Comparison of ENCODE assay signal across 1 cellular context in the genomic region with DNA sequence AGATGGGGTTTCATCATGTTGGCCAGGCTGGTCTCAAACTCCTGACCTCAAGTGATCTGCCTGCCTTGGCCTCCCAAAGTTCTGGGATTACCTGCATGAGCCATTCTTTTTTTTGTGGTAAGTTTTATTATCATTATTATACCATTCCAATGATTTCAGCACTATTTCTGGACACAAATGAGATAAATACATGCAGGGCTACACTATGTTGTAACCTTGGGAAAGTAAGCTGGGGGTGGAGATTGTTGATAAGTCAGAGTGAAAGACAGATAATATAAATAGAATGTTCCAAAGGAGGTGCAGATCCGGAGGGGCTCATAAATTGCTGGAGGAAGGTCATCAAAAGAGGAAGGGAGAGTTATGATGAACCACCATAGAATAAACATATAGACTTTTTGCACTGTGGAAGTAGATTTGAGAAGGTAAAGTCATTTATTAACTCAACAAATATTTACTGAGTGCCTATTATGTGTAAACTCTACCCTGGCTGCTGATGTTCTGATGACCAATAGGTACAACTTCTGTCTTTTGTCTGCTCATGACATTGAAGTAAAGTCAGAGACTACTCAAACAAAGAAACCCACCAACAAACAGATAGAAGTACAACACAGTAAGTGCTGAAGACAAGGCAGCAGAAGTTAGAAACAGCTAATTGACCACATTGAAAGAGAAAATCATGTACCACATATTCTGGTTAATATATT.
TF ChIP-seq lines count a peak whose summit lies in the region.

No MANE protein-coding gene starts in this region.

TF ChIP-seq in HepG2, 621 proteins besides CTCF, POLR2A, EP300 and RAD21 (continued from another document and continues in another):
- TF ChIP-seq, protein P1, sequence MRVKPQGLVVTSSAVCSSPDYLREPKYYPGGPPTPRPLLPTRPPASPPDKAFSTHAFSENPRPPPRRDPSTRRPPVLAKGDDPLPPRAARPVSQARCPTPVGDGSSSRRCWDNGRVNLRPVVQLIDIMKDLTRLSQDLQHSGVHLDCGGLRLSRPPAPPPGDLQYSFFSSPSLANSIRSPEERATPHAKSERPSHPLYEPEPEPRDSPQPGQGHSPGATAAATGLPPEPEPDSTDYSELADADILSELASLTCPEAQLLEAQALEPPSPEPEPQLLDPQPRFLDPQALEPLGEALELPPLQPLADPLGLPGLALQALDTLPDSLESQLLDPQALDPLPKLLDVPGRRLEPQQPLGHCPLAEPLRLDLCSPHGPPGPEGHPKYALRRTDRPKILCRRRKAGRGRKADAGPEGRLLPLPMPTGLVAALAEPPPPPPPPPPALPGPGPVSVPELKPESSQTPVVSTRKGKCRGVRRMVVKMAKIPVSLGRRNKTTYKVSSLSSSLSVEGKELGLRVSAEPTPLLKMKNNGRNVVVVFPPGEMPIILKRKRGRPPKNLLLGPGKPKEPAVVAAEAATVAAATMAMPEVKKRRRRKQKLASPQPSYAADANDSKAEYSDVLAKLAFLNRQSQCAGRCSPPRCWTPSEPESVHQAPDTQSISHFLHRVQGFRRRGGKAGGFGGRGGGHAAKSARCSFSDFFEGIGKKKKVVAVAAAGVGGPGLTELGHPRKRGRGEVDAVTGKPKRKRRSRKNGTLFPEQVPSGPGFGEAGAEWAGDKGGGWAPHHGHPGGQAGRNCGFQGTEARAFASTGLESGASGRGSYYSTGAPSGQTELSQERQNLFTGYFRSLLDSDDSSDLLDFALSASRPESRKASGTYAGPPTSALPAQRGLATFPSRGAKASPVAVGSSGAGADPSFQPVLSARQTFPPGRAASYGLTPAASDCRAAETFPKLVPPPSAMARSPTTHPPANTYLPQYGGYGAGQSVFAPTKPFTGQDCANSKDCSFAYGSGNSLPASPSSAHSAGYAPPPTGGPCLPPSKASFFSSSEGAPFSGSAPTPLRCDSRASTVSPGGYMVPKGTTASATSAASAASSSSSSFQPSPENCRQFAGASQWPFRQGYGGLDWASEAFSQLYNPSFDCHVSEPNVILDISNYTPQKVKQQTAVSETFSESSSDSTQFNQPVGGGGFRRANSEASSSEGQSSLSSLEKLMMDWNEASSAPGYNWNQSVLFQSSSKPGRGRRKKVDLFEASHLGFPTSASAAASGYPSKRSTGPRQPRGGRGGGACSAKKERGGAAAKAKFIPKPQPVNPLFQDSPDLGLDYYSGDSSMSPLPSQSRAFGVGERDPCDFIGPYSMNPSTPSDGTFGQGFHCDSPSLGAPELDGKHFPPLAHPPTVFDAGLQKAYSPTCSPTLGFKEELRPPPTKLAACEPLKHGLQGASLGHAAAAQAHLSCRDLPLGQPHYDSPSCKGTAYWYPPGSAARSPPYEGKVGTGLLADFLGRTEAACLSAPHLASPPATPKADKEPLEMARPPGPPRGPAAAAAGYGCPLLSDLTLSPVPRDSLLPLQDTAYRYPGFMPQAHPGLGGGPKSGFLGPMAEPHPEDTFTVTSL (CRISPR knock-in tag; IDR thresholded peaks at IDR 0.05; ENCODE audit: borderline replicate concordance), result peak; percentile 15; the same call in 1 of the 2 replicates
- TF ChIP-seq SOX13 (IDR thresholded peaks at IDR 0.05), result no peak
- peak in 1 of 2 experiments; percentile 77; a peak in 2 of 4 replicates for TF ChIP-seq SOX13 (CRISPR knock-in tag; conservative IDR thresholded peaks at IDR 0.05 in 1 of 2, IDR thresholded peaks at IDR 0.05 in 1 of 2)
- TF ChIP-seq BHLHE40 (IDR thresholded peaks at IDR 0.05; ENCODE audit: low read length), result no peak
- TF ChIP-seq, protein P2, sequence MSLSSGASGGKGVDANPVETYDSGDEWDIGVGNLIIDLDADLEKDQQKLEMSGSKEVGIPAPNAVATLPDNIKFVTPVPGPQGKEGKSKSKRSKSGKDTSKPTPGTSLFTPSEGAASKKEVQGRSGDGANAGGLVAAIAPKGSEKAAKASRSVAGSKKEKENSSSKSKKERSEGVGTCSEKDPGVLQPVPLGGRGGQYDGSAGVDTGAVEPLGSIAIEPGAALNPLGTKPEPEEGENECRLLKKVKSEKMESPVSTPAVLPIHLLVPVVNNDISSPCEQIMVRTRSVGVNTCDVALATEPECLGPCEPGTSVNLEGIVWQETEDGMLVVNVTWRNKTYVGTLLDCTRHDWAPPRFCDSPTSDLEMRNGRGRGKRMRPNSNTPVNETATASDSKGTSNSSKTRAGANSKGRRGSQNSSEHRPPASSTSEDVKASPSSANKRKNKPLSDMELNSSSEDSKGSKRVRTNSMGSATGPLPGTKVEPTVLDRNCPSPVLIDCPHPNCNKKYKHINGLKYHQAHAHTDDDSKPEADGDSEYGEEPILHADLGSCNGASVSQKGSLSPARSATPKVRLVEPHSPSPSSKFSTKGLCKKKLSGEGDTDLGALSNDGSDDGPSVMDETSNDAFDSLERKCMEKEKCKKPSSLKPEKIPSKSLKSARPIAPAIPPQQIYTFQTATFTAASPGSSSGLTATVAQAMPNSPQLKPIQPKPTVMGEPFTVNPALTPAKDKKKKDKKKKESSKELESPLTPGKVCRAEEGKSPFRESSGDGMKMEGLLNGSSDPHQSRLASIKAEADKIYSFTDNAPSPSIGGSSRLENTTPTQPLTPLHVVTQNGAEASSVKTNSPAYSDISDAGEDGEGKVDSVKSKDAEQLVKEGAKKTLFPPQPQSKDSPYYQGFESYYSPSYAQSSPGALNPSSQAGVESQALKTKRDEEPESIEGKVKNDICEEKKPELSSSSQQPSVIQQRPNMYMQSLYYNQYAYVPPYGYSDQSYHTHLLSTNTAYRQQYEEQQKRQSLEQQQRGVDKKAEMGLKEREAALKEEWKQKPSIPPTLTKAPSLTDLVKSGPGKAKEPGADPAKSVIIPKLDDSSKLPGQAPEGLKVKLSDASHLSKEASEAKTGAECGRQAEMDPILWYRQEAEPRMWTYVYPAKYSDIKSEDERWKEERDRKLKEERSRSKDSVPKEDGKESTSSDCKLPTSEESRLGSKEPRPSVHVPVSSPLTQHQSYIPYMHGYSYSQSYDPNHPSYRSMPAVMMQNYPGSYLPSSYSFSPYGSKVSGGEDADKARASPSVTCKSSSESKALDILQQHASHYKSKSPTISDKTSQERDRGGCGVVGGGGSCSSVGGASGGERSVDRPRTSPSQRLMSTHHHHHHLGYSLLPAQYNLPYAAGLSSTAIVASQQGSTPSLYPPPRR (CRISPR knock-in tag; IDR thresholded peaks at IDR 0.05; ENCODE audit: borderline replicate concordance), result peak; percentile 55; the same call in 1 of the 2 replicates
- TF ChIP-seq, protein P3, sequence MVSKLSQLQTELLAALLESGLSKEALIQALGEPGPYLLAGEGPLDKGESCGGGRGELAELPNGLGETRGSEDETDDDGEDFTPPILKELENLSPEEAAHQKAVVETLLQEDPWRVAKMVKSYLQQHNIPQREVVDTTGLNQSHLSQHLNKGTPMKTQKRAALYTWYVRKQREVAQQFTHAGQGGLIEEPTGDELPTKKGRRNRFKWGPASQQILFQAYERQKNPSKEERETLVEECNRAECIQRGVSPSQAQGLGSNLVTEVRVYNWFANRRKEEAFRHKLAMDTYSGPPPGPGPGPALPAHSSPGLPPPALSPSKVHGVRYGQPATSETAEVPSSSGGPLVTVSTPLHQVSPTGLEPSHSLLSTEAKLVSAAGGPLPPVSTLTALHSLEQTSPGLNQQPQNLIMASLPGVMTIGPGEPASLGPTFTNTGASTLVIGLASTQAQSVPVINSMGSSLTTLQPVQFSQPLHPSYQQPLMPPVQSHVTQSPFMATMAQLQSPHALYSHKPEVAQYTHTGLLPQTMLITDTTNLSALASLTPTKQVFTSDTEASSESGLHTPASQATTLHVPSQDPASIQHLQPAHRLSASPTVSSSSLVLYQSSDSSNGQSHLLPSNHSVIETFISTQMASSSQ (IDR thresholded peaks at IDR 0.05; ENCODE audit: low read depth), result peak; percentile 54; the same call in 1 of the 2 replicates
- TF ChIP-seq, protein P3 (CRISPR knock-in tag; IDR thresholded peaks at IDR 0.05; ENCODE audit: borderline replicate concordance), result no peak
- TF ChIP-seq, protein P4, sequence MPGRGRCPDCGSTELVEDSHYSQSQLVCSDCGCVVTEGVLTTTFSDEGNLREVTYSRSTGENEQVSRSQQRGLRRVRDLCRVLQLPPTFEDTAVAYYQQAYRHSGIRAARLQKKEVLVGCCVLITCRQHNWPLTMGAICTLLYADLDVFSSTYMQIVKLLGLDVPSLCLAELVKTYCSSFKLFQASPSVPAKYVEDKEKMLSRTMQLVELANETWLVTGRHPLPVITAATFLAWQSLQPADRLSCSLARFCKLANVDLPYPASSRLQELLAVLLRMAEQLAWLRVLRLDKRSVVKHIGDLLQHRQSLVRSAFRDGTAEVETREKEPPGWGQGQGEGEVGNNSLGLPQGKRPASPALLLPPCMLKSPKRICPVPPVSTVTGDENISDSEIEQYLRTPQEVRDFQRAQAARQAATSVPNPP (CRISPR knock-in tag; IDR thresholded peaks at IDR 0.05), result no peak
- TF ChIP-seq, protein P5, sequence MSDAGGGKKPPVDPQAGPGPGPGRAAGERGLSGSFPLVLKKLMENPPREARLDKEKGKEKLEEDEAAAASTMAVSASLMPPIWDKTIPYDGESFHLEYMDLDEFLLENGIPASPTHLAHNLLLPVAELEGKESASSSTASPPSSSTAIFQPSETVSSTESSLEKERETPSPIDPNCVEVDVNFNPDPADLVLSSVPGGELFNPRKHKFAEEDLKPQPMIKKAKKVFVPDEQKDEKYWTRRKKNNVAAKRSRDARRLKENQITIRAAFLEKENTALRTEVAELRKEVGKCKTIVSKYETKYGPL (CRISPR knock-in tag; IDR thresholded peaks at IDR 0.05), result no peak
- TF ChIP-seq ZNF772 (CRISPR knock-in tag; IDR thresholded peaks at IDR 0.05), result no peak
- 0 out of 2 replicates have a peak, but pooled peaks have one; percentile 55 for TF ChIP-seq MIXL1 (CRISPR knock-in tag; IDR thresholded peaks at IDR 0.05)
- no peak for TF ChIP-seq XBP1 (CRISPR knock-in tag; IDR thresholded peaks at IDR 0.05)
- no peak for TF ChIP-seq EED (CRISPR knock-in tag; IDR thresholded peaks at IDR 0.05)
- TF ChIP-seq FOXA3 (CRISPR knock-in tag; IDR thresholded peaks at IDR 0.05), result peak; percentile 83
- TF ChIP-seq FOXP1 (IDR thresholded peaks at IDR 0.05), result no peak
- TF ChIP-seq FOXP1 (CRISPR knock-in tag; IDR thresholded peaks at IDR 0.05), result peak; percentile 77
- TF ChIP-seq SALL2 (CRISPR knock-in tag; IDR thresholded peaks at IDR 0.05), result no peak
- TF ChIP-seq SMAD9 (CRISPR knock-in tag; IDR thresholded peaks at IDR 0.05), result no peak
- TF ChIP-seq, protein P6, sequence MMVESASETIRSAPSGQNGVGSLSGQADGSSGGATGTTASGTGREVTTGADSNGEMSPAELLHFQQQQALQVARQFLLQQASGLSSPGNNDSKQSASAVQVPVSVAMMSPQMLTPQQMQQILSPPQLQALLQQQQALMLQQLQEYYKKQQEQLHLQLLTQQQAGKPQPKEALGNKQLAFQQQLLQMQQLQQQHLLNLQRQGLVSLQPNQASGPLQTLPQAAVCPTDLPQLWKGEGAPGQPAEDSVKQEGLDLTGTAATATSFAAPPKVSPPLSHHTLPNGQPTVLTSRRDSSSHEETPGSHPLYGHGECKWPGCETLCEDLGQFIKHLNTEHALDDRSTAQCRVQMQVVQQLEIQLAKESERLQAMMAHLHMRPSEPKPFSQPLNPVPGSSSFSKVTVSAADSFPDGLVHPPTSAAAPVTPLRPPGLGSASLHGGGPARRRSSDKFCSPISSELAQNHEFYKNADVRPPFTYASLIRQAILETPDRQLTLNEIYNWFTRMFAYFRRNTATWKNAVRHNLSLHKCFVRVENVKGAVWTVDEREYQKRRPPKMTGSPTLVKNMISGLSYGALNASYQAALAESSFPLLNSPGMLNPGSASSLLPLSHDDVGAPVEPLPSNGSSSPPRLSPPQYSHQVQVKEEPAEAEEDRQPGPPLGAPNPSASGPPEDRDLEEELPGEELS (CRISPR knock-in tag; IDR thresholded peaks at IDR 0.05), result 0 out of 2 replicates have a peak, but pooled peaks have one; percentile 52
- 0 out of 2 replicates have a peak, but pooled peaks have one; percentile 4 for TF ChIP-seq TCF7 (IDR thresholded peaks at IDR 0.05; ENCODE audit: low read depth)
- TF ChIP-seq TEAD2 (CRISPR knock-in tag; IDR thresholded peaks at IDR 0.05), result no peak
- no peak for TF ChIP-seq ONECUT2 (CRISPR knock-in tag; IDR thresholded peaks at IDR 0.05)
- TF ChIP-seq HMG20A (CRISPR knock-in tag; IDR thresholded peaks at IDR 0.05; ENCODE audit: borderline replicate concordance), result peak; percentile 38; the same call in 1 of the 2 replicates
- TF ChIP-seq SOX5 (CRISPR knock-in tag; IDR thresholded peaks at IDR 0.05; ENCODE audit: borderline replicate concordance), result peak; percentile 68; the same call in 1 of the 2 replicates
- TF ChIP-seq, protein P7, sequence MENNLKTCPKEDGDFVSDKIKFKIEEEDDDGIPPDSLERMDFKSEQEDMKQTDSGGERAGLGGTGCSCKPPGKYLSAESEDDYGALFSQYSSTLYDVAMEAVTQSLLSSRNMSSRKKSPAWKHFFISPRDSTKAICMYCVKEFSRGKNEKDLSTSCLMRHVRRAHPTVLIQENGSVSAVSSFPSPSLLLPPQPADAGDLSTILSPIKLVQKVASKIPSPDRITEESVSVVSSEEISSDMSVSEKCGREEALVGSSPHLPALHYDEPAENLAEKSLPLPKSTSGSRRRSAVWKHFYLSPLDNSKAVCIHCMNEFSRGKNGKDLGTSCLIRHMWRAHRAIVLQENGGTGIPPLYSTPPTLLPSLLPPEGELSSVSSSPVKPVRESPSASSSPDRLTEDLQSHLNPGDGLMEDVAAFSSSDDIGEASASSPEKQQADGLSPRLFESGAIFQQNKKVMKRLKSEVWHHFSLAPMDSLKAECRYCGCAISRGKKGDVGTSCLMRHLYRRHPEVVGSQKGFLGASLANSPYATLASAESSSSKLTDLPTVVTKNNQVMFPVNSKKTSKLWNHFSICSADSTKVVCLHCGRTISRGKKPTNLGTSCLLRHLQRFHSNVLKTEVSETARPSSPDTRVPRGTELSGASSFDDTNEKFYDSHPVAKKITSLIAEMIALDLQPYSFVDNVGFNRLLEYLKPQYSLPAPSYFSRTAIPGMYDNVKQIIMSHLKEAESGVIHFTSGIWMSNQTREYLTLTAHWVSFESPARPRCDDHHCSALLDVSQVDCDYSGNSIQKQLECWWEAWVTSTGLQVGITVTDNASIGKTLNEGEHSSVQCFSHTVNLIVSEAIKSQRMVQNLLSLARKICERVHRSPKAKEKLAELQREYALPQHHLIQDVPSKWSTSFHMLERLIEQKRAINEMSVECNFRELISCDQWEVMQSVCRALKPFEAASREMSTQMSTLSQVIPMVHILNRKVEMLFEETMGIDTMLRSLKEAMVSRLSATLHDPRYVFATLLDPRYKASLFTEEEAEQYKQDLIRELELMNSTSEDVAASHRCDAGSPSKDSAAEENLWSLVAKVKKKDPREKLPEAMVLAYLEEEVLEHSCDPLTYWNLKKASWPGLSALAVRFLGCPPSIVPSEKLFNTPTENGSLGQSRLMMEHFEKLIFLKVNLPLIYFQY (CRISPR knock-in tag; IDR thresholded peaks at IDR 0.05; ENCODE audit: borderline replicate concordance), result no peak
- no peak for TF ChIP-seq ZNF781 (CRISPR knock-in tag; IDR thresholded peaks at IDR 0.05; ENCODE audit: borderline replicate concordance, not compliant biosample characterization)
